ENCODE assay signal across 11 cellular contexts in the genomic region with DNA sequence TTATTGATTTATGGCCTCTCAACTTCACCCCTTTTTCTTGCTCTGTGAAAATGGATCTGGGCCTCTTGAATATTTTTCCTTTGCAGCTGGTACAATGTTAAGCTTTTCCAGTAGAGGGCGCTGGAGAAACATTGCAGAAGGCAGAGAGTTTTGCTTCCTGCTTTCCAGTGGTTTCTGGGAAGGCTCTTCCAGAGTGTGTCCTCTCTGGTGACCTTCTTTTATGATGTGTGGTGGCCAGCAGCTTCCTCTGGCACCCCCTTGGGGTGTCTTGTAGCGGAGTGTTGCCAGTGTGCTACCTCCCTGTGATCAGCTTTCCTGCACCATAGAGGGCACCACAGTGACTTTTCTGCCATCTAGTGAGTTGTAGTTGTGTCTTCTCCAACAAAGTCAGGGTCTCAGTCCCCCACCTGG. TPM values are rescaled to one million over a fixed set of nuclear protein-coding genes. Genes with fewer than 3 reads are reported as not detected.
DNase-seq lines count a peak whose midpoint lies in the region; ATAC-seq and TF ChIP-seq lines count a peak whose summit lies in the region.
"Had no signal": no experiment of that assay in that cellular context is flagged by ENCODE, and none has a peak within 500 bp of the region (broad histone marks: within the 10 kb centered on the region; RNA-seq: fewer than 3 reads in every experiment).

No MANE protein-coding gene starts in this region.

- H2AK5ac ChIP-seq in trophoblast cell (ENCODE audit: low read length), result no peak overlapping the region

- no peak overlapping the region for H2BK120ac ChIP-seq in trophoblast cell (ENCODE audit: insufficient read depth, low read length, poor library complexity)

- no peak overlapping the region for H4K8ac ChIP-seq in trophoblast cell (ENCODE audit: low read depth, low read length)

- H2BK5ac ChIP-seq in trophoblast cell (ENCODE audit: low read depth, low read length, poor library complexity), result no peak overlapping the region

- H3K27me3 ChIP-seq in MM.1S (replicated peaks; ENCODE audit: insufficient read depth, low read length) (no peaks in the 10 kb centered on the region), trophoblast cell (ENCODE audit: insufficient read depth, low read length) (no peaks in the 10 kb centered on the region)
- H3K27me3 ChIP-seq: BLaER1, uterus had no signal

- H2BK12ac ChIP-seq in trophoblast cell (ENCODE audit: low read length), result no peak overlapping the region

- H3K9me2 ChIP-seq in MM.1S (replicated peaks; ENCODE audit: insufficient read depth, low read length), result no peaks in the 10 kb centered on the region

- no peaks in the 10 kb centered on the region for H3K9me3 ChIP-seq in MM.1S (replicated peaks; ENCODE audit: insufficient read depth, low read length)
- peaks cover 3% of the 10 kb centered on the region for H3K9me3 ChIP-seq in trophoblast cell (ENCODE audit: insufficient read depth, low read depth, low read length)
- H3K9me3 ChIP-seq: uterus had no signal

- H2AFZ ChIP-seq in MM.1S (ENCODE audit: low read length) (no peak overlapping the region), trophoblast cell (ENCODE audit: insufficient read depth, low read length, poor library complexity) (no peak overlapping the region)

- peaks cover 13% of the 10 kb centered on the region for H3K9me3 Mint-ChIP-seq in chondrocyte (ENCODE audit: low read depth)
- peaks cover 9 to 16% of the 10 kb centered on the region in 2 donors for H3K9me3 Mint-ChIP-seq in activated naive CD4-positive, alpha-beta T cell treated with anti-CD3 and anti-CD28 coated beads, Interleukin-2, amount 50 U/mL, for 72 hours

- no peak overlapping the region for H3K23ac ChIP-seq in trophoblast cell (ENCODE audit: low read length)

- H4K91ac ChIP-seq in trophoblast cell (ENCODE audit: low read depth, low read length), result no peak overlapping the region

- H3K36me3 ChIP-seq in MM.1S (replicated peaks; ENCODE audit: insufficient read depth, low read length) (no peaks in the 10 kb centered on the region), trophoblast cell (ENCODE audit: control insufficient read depth in 1 of 2, insufficient read depth in 2 of 2, low read length in 2 of 2) (no peaks in the 10 kb centered on the region)
- H3K36me3 ChIP-seq: uterus had no signal

- H3K9ac ChIP-seq in MM.1S (ENCODE audit: low read length), result no peak overlapping the region
- no peak overlapping the region for H3K9ac ChIP-seq in trophoblast cell (ENCODE audit: low read length)
- H3K9ac ChIP-seq: BLaER1 had no signal

- DNase-seq in NCI-H748 (lab: John Stamatoyannopoulos, UW; ENCODE audit: unreplicated experiment) (peak; percentile 10), NCI-H748 treated with DMSO at 0.1 percent for 48 hours (lab: John Stamatoyannopoulos, UW) (no peak), MM.1S (no peak), chondrocyte (ENCODE audit: low spot score) (no peak), trophoblast cell (peak; percentile 34 to 76), NCI-H1436 treated with DMSO at 0.1 percent for 48 hours (lab: John Stamatoyannopoulos, UW) (no peak)
- DNase-seq in activated naive CD4-positive, alpha-beta T cell treated with anti-CD3 and anti-CD28 coated beads, Interleukin-2, amount 50 U/mL, for 72 hours (ENCODE audit: low spot score in 2 of 2), result no peak
- DNase-seq: anterior cingulate cortex, uterus had no signal

- no peak overlapping the region for H3K14ac ChIP-seq in trophoblast cell (ENCODE audit: low read length)

- WGBS in trophoblast cell (ENCODE audit: extremely low coverage, insufficient coverage, insufficient read length), result no CpG with 5 or more reads among the region's 2 CpGs

- H3K4me1 ChIP-seq in MM.1S (ENCODE audit: low read length) (peaks cover 42% of the 10 kb centered on the region), trophoblast cell (ENCODE audit: control insufficient read depth in 1 of 2, insufficient read depth in 2 of 2, low read length in 2 of 2) (no peaks in the 10 kb centered on the region)

- no peak overlapping the region for H3K4me3 Mint-ChIP-seq in chondrocyte (ENCODE audit: unreplicated experiment)

- H3K27ac Mint-ChIP-seq in chondrocyte (ENCODE audit: unreplicated experiment), result no peak overlapping the region
- H3K27ac Mint-ChIP-seq in activated naive CD4-positive, alpha-beta T cell treated with anti-CD3 and anti-CD28 coated beads, Interleukin-2, amount 50 U/mL, for 72 hours, result no peak overlapping the region

- H3K27ac ChIP-seq in MM.1S (ENCODE audit: low read length) (no peak overlapping the region), trophoblast cell (ENCODE audit: low read depth, low read length) (no peak overlapping the region)
- H3K27ac ChIP-seq: BLaER1, uterus had no signal

- peaks cover 15% of the 10 kb centered on the region for H3F3A ChIP-seq in MM.1S (ENCODE audit: insufficient read depth, low read length)

- H3K4me1 Mint-ChIP-seq in chondrocyte (ENCODE audit: low read depth), result peaks cover 22% of the 10 kb centered on the region

- H3K4me2 ChIP-seq in MM.1S (ENCODE audit: low read depth, low read length), result no peak overlapping the region
- no peak overlapping the region for H3K4me2 ChIP-seq in trophoblast cell (ENCODE audit: low read length)
- H3K4me2 ChIP-seq: BLaER1 had no signal

- H3K79me2 ChIP-seq in MM.1S (ENCODE audit: low read length), result peaks cover 94% of the 10 kb centered on the region
- H3K79me2 ChIP-seq in trophoblast cell (ENCODE audit: control insufficient read depth, insufficient read depth, low read length, poor library complexity), result no peaks in the 10 kb centered on the region

- H3K79me1 ChIP-seq in trophoblast cell (ENCODE audit: low read length), result no peaks in the 10 kb centered on the region

- H3K18ac ChIP-seq in trophoblast cell (ENCODE audit: low read length), result no peak overlapping the region

- ATAC-seq in activated naive CD4-positive, alpha-beta T cell treated with anti-CD3 and anti-CD28 coated beads, Interleukin-2, amount 50 U/mL, for 72 hours, result no peak
- ATAC-seq in GM21529 (IDR thresholded peaks at IDR 0.05; ENCODE audit: unreplicated experiment), result no peak

- H4K12ac ChIP-seq in trophoblast cell (ENCODE audit: low read depth, low read length), result no peak overlapping the region

- H4K20me1 ChIP-seq in MM.1S (ENCODE audit: insufficient read depth, low read length), result no peaks in the 10 kb centered on the region

- no peaks in the 10 kb centered on the region for H3K27me3 Mint-ChIP-seq in chondrocyte (ENCODE audit: low read depth)

- no peak overlapping the region for H3K4me3 ChIP-seq in MM.1S (ENCODE audit: low read length)
- no peak overlapping the region for H3K4me3 ChIP-seq in trophoblast cell (ENCODE audit: low read depth, low read length)
- H3K4me3 ChIP-seq: BLaER1, uterus had no signal

- peaks cover 4% of the 10 kb centered on the region for H3K36me3 Mint-ChIP-seq in chondrocyte (ENCODE audit: low read depth)
- H3K36me3 Mint-ChIP-seq in activated naive CD4-positive, alpha-beta T cell treated with anti-CD3 and anti-CD28 coated beads, Interleukin-2, amount 50 U/mL, for 72 hours, result peaks cover 20 to 27% of the 10 kb centered on the region in 2 donors

- TF ChIP-seq CTCF in MM.1S (IDR thresholded peaks at IDR 0.05; ENCODE audit: low read length) (peak; percentile 68), chondrocyte (IDR thresholded peaks at IDR 0.05) (peak; percentile 61)

- no peak overlapping the region for H3K4ac ChIP-seq in trophoblast cell (ENCODE audit: low read depth, low read length)

RNA-seq across cellular contexts. Expression of gene MGAT5, which starts 25.4 kb away (rescaled TPM):
- total RNA-seq in chondrocyte, result 27.6 to 30.0 TPM (median 29.8 TPM) in 3 replicates
- polyA plus RNA-seq in trophoblast cell (2013), result 12.7 and 13.0 TPM in 2 replicates
- 10 to 100 TPM; 11.8 to 13.2 TPM for total RNA-seq in activated naive CD4-positive, alpha-beta T cell treated with anti-CD3 and anti-CD28 coated beads, Interleukin-2, amount 50 U/mL, for 72 hours

Comparison
In these comparisons a context has a peak if more than half of its experiments do, and no peak if none do; other contexts are left out.
1. DNase-seq: peak in NCI-H748 (single experiment) and trophoblast cell (2 of 2); none in NCI-H748 treated with DMSO at 0.1 percent for 48 hours (single experiment), MM.1S (single experiment), chondrocyte (single experiment), NCI-H1436 treated with DMSO at 0.1 percent for 48 hours (single experiment) and activated naive CD4-positive, alpha-beta T cell treated with anti-CD3 and anti-CD28 coated beads, Interleukin-2, amount 50 U/mL, for 72 hours (0 of 2).